Comparison of ENCODE assay signal across 1 cellular context in genomic region chr19:49396738-49397505, GRCh38.
TF ChIP-seq lines count a peak whose summit lies in the region.

No MANE protein-coding gene starts in this region.

TF ChIP-seq in K562, 482 proteins besides CTCF, POLR2A, EP300 and RAD21:
- no peak for TF ChIP-seq SUPT5H (IDR thresholded peaks at IDR 0.05)
- TF ChIP-seq ZNF121 (CRISPR knock-in tag; conservative IDR thresholded peaks at IDR 0.05): peak; percentile 22
TF ChIP-seq in K562: peak in this region for 1.
